ENCODE assay signal across 10 cellular contexts in genomic region chr17:37818689-37819088, GRCh38.
DNase-seq lines count a peak whose midpoint lies in the region; ATAC-seq and TF ChIP-seq lines count a peak whose summit lies in the region.
"Had no signal": no experiment of that assay in that cellular context is flagged by ENCODE, and none has a peak within 500 bp of the region (broad histone marks: within the 10 kb centered on the region; RNA-seq: fewer than 3 reads in every experiment).

No MANE protein-coding gene starts in this region.

- no peak overlapping the region for H3K4me3 ChIP-seq in MG63
- no peak overlapping the region for H3K4me3 ChIP-seq in astrocyte of the cerebellum (ENCODE audit: low read depth, low read length)
- H3K4me3 ChIP-seq: adrenal gland had no signal

- H3K4me3 Mint-ChIP-seq in stimulated activated effector memory CD8-positive, alpha-beta T cell treated with anti-CD3 and anti-CD28 coated beads, Interleukin-12 subunit alpha, Interleukin-12 subunit beta, amount 100 ng/mL, for 72 hours = no peak overlapping the region
- H3K4me3 Mint-ChIP-seq: natural killer cell treated with Interleukin-12 subunit alpha and Interleukin-12 subunit beta and Interleukin-15 and Interleukin-18, amount 100 ng/mL, for 72 hours had no signal

- H3K27ac Mint-ChIP-seq in stimulated activated effector memory CD8-positive, alpha-beta T cell treated with anti-CD3 and anti-CD28 coated beads, Interleukin-12 subunit alpha, Interleukin-12 subunit beta, amount 100 ng/mL, for 72 hours = no peak overlapping the region
- H3K27ac Mint-ChIP-seq: natural killer cell treated with Interleukin-12 subunit alpha and Interleukin-12 subunit beta and Interleukin-15 and Interleukin-18, amount 100 ng/mL, for 72 hours had no signal

- no peak for TF ChIP-seq CTCF in astrocyte of the cerebellum (IDR thresholded peaks at IDR 0.05; ENCODE audit: low read depth, low read length, missing control alignments)

- H3K36me3 Mint-ChIP-seq in stimulated activated effector memory CD8-positive, alpha-beta T cell treated with anti-CD3 and anti-CD28 coated beads, Interleukin-12 subunit alpha, Interleukin-12 subunit beta, amount 100 ng/mL, for 72 hours = no peaks in the 10 kb centered on the region
- H3K36me3 Mint-ChIP-seq: natural killer cell treated with Interleukin-12 subunit alpha and Interleukin-12 subunit beta and Interleukin-15 and Interleukin-18, amount 100 ng/mL, for 72 hours had no signal

- H3K27me3 ChIP-seq in MG63 = no peaks in the 10 kb centered on the region

- H3K9me3 ChIP-seq in MG63 = no peaks in the 10 kb centered on the region
- H3K9me3 ChIP-seq: adrenal gland had no signal

- H3K9me3 Mint-ChIP-seq in stimulated activated effector memory CD8-positive, alpha-beta T cell treated with anti-CD3 and anti-CD28 coated beads, Interleukin-12 subunit alpha, Interleukin-12 subunit beta, amount 100 ng/mL, for 72 hours = no peaks in the 10 kb centered on the region
- H3K9me3 Mint-ChIP-seq: natural killer cell treated with Interleukin-12 subunit alpha and Interleukin-12 subunit beta and Interleukin-15 and Interleukin-18, amount 100 ng/mL, for 72 hours had no signal

- in situ Hi-C loops in astrocyte of the cerebellum (cut with HindIII; ENCODE audit: low sequenced_read_pairs) = no loop called here

- H3K4me1 Mint-ChIP-seq in stimulated activated effector memory CD8-positive, alpha-beta T cell treated with anti-CD3 and anti-CD28 coated beads, Interleukin-12 subunit alpha, Interleukin-12 subunit beta, amount 100 ng/mL, for 72 hours = no peaks in the 10 kb centered on the region

- H3K36me3 ChIP-seq in MG63 = no peaks in the 10 kb centered on the region
- H3K36me3 ChIP-seq: adrenal gland had no signal

- ATAC-seq in stimulated activated effector memory CD8-positive, alpha-beta T cell treated with anti-CD3 and anti-CD28 coated beads, Interleukin-12 subunit alpha, Interleukin-12 subunit beta, amount 100 ng/mL, for 72 hours = no peak
- ATAC-seq: natural killer cell treated with Interleukin-12 subunit alpha and Interleukin-12 subunit beta and Interleukin-15 and Interleukin-18, amount 100 ng/mL, for 72 hours had no signal

- intact Hi-C loops in cardiac septum (cut with DNase I) = loop anchor here (5.0 kb wide), 1 partner anchor 166 kb away; no protein-coding TSS in a partner anchor

- peak; percentile 29 for DNase-seq in Daoy (ENCODE audit: low read depth)
- DNase-seq in MG63 = peak; percentile 77
- DNase-seq in astrocyte of the cerebellum (ENCODE audit: low read depth) = peak; percentile 76
- peak; percentile 63 for DNase-seq in mucosa of gallbladder (ENCODE audit: low spot score)
- no peak for DNase-seq in Kasumi-1 (lab: John Stamatoyannopoulos, UW)
- no peak for DNase-seq in DMS114 treated with DMSO at 0.1 percent for 48 hours (lab: John Stamatoyannopoulos, UW; ENCODE audit: unreplicated experiment)
- DNase-seq in cardiac septum (ENCODE audit: low spot score) = no peak
- DNase-seq in stimulated activated effector memory CD8-positive, alpha-beta T cell treated with anti-CD3 and anti-CD28 coated beads, Interleukin-12 subunit alpha, Interleukin-12 subunit beta, amount 100 ng/mL, for 72 hours (ENCODE audit: low spot score in 2 of 2) = no peak

Comparison
In these comparisons a context has a peak if more than half of its experiments do, and no peak if none do; other contexts are left out.
1. DNase-seq: peak in Daoy (single experiment), MG63 (single experiment), astrocyte of the cerebellum (single experiment) and mucosa of gallbladder (single experiment); none in Kasumi-1 (0 of 2), DMS114 treated with DMSO at 0.1 percent for 48 hours (single experiment), cardiac septum (single experiment) and stimulated activated effector memory CD8-positive, alpha-beta T cell treated with anti-CD3 and anti-CD28 coated beads, Interleukin-12 subunit alpha, Interleukin-12 subunit beta, amount 100 ng/mL, for 72 hours (0 of 2).